Comparison of ENCODE assay signal across 29 cellular contexts in the genomic region with DNA sequence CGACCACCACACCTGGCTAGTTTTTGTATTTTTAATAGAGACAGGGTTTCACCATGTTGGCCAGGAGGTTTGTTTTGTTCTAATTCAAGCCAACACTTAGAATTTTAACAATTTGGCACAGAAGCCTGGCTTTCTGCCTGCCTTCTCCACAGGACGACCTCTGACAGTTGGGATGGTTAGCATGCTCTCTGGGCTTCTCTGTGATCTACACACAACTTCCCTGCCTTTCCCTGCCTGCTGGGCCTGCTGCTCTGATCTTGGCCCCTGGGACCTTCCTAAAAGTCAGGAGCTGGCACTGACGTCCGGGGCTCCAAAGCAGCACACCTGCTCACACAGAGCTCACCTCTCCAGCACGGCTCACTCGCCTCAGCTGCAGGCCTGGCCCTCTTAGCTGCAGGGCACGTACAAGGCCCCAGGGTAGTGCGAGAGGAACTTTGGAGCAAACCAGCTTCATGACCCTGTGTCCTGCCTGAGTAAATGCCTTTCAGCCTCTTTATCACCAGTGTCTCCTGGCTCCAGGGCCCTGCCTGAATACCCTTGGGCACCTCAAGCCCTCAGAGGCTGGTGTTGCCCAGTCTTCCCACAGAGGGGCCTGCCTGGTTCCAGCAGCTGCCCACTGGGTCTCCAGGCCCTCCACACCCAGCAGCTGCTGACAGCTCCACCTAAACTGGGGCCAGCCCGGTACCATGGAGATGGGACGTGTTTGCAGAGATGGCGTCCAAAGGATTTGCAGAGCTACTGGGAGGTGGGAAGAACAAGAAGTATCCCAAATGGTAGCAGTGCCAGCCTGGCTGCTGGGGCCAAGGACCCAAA.
DNase-seq lines count a peak whose midpoint lies in the region; ATAC-seq and TF ChIP-seq lines count a peak whose summit lies in the region.
"Had no signal": no experiment of that assay in that cellular context is flagged by ENCODE, and none has a peak within 500 bp of the region (broad histone marks: within the 10 kb centered on the region; RNA-seq: fewer than 3 reads in every experiment).

No MANE protein-coding gene starts in this region.

- H3K4me1 Mint-ChIP-seq in endodermal cell, result no peaks in the 10 kb centered on the region
- H3K4me1 Mint-ChIP-seq in neural progenitor cell, result peaks cover 27% of the 10 kb centered on the region

- TF ChIP-seq CTCF in endodermal cell (conservative IDR thresholded peaks at IDR 0.05), result no peak
- TF ChIP-seq CTCF in neural progenitor cell (IDR thresholded peaks at IDR 0.05), result no peak
- no peak for TF ChIP-seq CTCF in upper lobe of left lung (IDR thresholded peaks at IDR 0.05)

- no peaks in the 10 kb centered on the region for H3F3A ChIP-seq in neural progenitor cell (ENCODE audit: low read depth)

- DNase-seq in DMS79 treated with DMSO at 0.1 percent for 48 hours (lab: John Stamatoyannopoulos, UW), result peak; percentile 43
- DNase-seq in H7, result peak; percentile 29
- DNase-seq in endodermal cell, result peak; percentile 32
- DNase-seq in neural progenitor cell (ENCODE audit: low spot score), result no peak
- no peak for DNase-seq in NCI-H187 treated with DMSO at 0.1 percent for 48 hours (lab: John Stamatoyannopoulos, UW)
- no peak for DNase-seq in upper lobe of left lung
- DNase-seq: activated CD8-positive, alpha-beta memory T cell treated with anti-CD3 and anti-CD28 coated beads, Interleukin-2, amount 50 U/mL, for 4 hours; activated naive CD4-positive, alpha-beta T cell treated with anti-CD3 and anti-CD28 coated beads, Interleukin-2, amount 50 U/mL, for 16 hours; dermis blood vessel endothelial cell; esophagus squamous epithelium; hippocampal formation; KG1; left lung; MM.1S; naive B cell; NCI-H1417; NCI-H2081 treated with DMSO at 0.1 percent for 48 hours; ovary; PC-9; retina; SHP77 treated with DMSO at 0.1 percent for 48 hours; stimulated activated CD4-positive, alpha-beta T cell treated with anti-CD3 and anti-CD28 coated beads, Interleukin-2, amount 100 ng/mL, for 48 hours; SW 1271; T1000 had no signal

- no peak overlapping the region for H3K27ac ChIP-seq in endodermal cell (ENCODE audit: low read depth, low read length)
- no peak overlapping the region for H3K27ac ChIP-seq in neural progenitor cell
- H3K27ac ChIP-seq in upper lobe of left lung, result no peak overlapping the region
- H3K27ac ChIP-seq: C4-2B, esophagus squamous epithelium, gastroesophageal sphincter, left lung, ovary, PC-9 had no signal

- TF ChIP-seq POLR2A in upper lobe of left lung (IDR thresholded peaks at IDR 0.05), result no peak

- H3K4me1 ChIP-seq in endodermal cell (ENCODE audit: control insufficient read depth, insufficient read depth, low read length) (no peaks in the 10 kb centered on the region), neural progenitor cell (peaks cover 6% of the 10 kb centered on the region), upper lobe of left lung (peaks cover 0 to 10% (median 7%) of the 10 kb centered on the region in 4 donors)
- H3K4me1 ChIP-seq: esophagus squamous epithelium had no signal

- H3K4me3 Mint-ChIP-seq in endodermal cell (no peak overlapping the region), neural progenitor cell (no peak overlapping the region)
- H3K4me3 Mint-ChIP-seq: type B pancreatic cell had no signal

- no peak overlapping the region for H3K9ac ChIP-seq in endodermal cell (ENCODE audit: extremely low read depth, low read length, poor library complexity, severe bottlenecking)
- H3K9ac ChIP-seq in neural progenitor cell, result no peak overlapping the region

- no peaks in the 10 kb centered on the region for H3K36me3 Mint-ChIP-seq in endodermal cell (ENCODE audit: low read depth)
- no peaks in the 10 kb centered on the region for H3K36me3 Mint-ChIP-seq in neural progenitor cell
- H3K36me3 Mint-ChIP-seq: naive B cell, type B pancreatic cell had no signal

- H3K4me2 ChIP-seq in neural progenitor cell, result no peak overlapping the region
- H3K4me2 ChIP-seq: PC-9 had no signal

- ATAC-seq in upper lobe of left lung (ENCODE audit: low FRiP score in 2 of 2) (no peak), HG02610 (IDR thresholded peaks at IDR 0.05; ENCODE audit: unreplicated experiment) (no peak)
- ATAC-seq: gastroesophageal sphincter, GM12878, left lung had no signal

- no peak for TF ChIP-seq EP300 in upper lobe of left lung (IDR thresholded peaks at IDR 0.05)

- no peaks in the 10 kb centered on the region for H4K20me1 ChIP-seq in neural progenitor cell (ENCODE audit: low read depth)

- 89 to 100% methylated on average over 11 of the region's 11 CpGs for WGBS in endodermal cell (ENCODE audit: insufficient coverage in 1 of 2, insufficient read length in 1 of 2), 2 experiments
- 86 to 89% methylated on average over 8 to 11 of the region's 11 CpGs for WGBS in upper lobe of left lung, 2 donors

- H3K27ac Mint-ChIP-seq in endodermal cell (no peak overlapping the region), neural progenitor cell (peak overlapping the region; percentile 14)
- H3K27ac Mint-ChIP-seq: naive B cell, type B pancreatic cell had no signal

- no peak overlapping the region for H2AFZ ChIP-seq in neural progenitor cell (replicated peaks)
- H2AFZ ChIP-seq: PC-9 had no signal

- H3K9me3 Mint-ChIP-seq in endodermal cell, result no peaks in the 10 kb centered on the region
- H3K9me3 Mint-ChIP-seq in neural progenitor cell, result no peaks in the 10 kb centered on the region
- H3K9me3 Mint-ChIP-seq: type B pancreatic cell had no signal

- no peaks in the 10 kb centered on the region for H3K36me3 ChIP-seq in H7 (replicated peaks; ENCODE audit: control insufficient read depth, insufficient read depth, low read length)
- H3K36me3 ChIP-seq in endodermal cell (ENCODE audit: control insufficient read depth, insufficient read depth, low read length), result no peaks in the 10 kb centered on the region
- no peaks in the 10 kb centered on the region for H3K36me3 ChIP-seq in neural progenitor cell
- no peaks in the 10 kb centered on the region for H3K36me3 ChIP-seq in upper lobe of left lung
- H3K36me3 ChIP-seq: esophagus squamous epithelium, gastroesophageal sphincter, left lung, ovary had no signal

- H3K27me3 Mint-ChIP-seq in endodermal cell (ENCODE audit: insufficient read depth), result peaks cover 5% of the 10 kb centered on the region
- H3K27me3 Mint-ChIP-seq in neural progenitor cell (ENCODE audit: insufficient read depth, low read depth), result peaks cover 2% of the 10 kb centered on the region

- H3K4me3 ChIP-seq in H7 (ENCODE audit: insufficient read depth, low read depth, low read length) (no peak overlapping the region), endodermal cell (ENCODE audit: low read length) (no peak overlapping the region), neural progenitor cell (no peak overlapping the region), upper lobe of left lung (no peak overlapping the region)
- H3K4me3 ChIP-seq: esophagus squamous epithelium, gastroesophageal sphincter, GM12878, left lung, ovary, PC-9 had no signal

- H3K27me3 ChIP-seq in H7 (ENCODE audit: control insufficient read depth, insufficient read depth, low read length) (no peaks in the 10 kb centered on the region), endodermal cell (ENCODE audit: control insufficient read depth, insufficient read depth, low read length, poor library complexity, severe bottlenecking) (no peaks in the 10 kb centered on the region), neural progenitor cell (no peaks in the 10 kb centered on the region), upper lobe of left lung (no peaks in the 10 kb centered on the region)
- H3K27me3 ChIP-seq: left lung, ovary had no signal

- H3K79me2 ChIP-seq in neural progenitor cell (ENCODE audit: low read depth), result no peaks in the 10 kb centered on the region

- peaks cover 5% of the 10 kb centered on the region for H3K9me3 ChIP-seq in endodermal cell (ENCODE audit: control insufficient read depth, low read length)
- H3K9me3 ChIP-seq in neural progenitor cell (ENCODE audit: low read depth), result no peaks in the 10 kb centered on the region
- no peaks in the 10 kb centered on the region for H3K9me3 ChIP-seq in upper lobe of left lung
- H3K9me3 ChIP-seq: esophagus squamous epithelium, gastroesophageal sphincter, left lung, ovary had no signal

Comparison
In these comparisons a context has a peak if more than half of its experiments do, and no peak if none do; other contexts are left out.
1. DNase-seq: peak in DMS79 treated with DMSO at 0.1 percent for 48 hours (single experiment), H7 (single experiment) and endodermal cell (single experiment); none in neural progenitor cell (single experiment), NCI-H187 treated with DMSO at 0.1 percent for 48 hours (single experiment) and upper lobe of left lung (0 of 2).